Comparison of ENCODE assay signal across 8 cellular contexts in the genomic region with DNA sequence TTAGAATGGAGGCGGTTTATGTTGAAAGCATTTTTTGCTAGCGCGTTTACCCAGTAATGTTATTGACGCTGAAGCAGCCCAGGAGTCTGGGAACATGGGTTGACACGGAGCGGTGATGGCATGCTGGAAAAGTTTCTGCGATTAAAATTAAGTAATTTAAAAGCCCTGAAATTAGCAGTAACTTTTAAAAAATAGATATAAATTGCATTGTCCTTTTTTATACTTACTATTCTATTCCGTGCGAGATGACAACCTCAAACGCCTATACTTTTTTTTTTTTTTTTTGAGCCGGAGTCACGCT. TPM values are rescaled to one million over a fixed set of nuclear protein-coding genes. Genes with fewer than 3 reads are reported as not detected.
DNase-seq lines count a peak whose midpoint lies in the region; FAIRE-seq and TF ChIP-seq lines count a peak whose summit lies in the region.

No MANE protein-coding gene starts in this region.

- peaks cover 33% of the 10 kb centered on the region for H3K4me1 Mint-ChIP-seq in activated CD4-positive, alpha-beta T cell treated with anti-CD3 and anti-CD28 coated beads, Interleukin-2, amount 10 ng/mL, durations not matched to agents 7 days and 5 days
- peaks cover 5% of the 10 kb centered on the region for H3K4me1 Mint-ChIP-seq in astrocyte (ENCODE audit: low read depth, unreplicated experiment)

- H3K4me3 Mint-ChIP-seq in activated CD4-positive, alpha-beta T cell treated with anti-CD3 and anti-CD28 coated beads, Interleukin-2, amount 10 ng/mL, durations not matched to agents 7 days and 5 days, result peak overlapping the region; percentile 84
- peak overlapping the region; percentile 91 for H3K4me3 Mint-ChIP-seq in astrocyte (ENCODE audit: unreplicated experiment)

- H3K27ac Mint-ChIP-seq in activated CD4-positive, alpha-beta T cell treated with anti-CD3 and anti-CD28 coated beads, Interleukin-2, amount 10 ng/mL, durations not matched to agents 7 days and 5 days, result peak overlapping the region; percentile 93
- peak overlapping the region; percentile 77 for H3K27ac Mint-ChIP-seq in astrocyte (ENCODE audit: unreplicated experiment)

- POLR2A ChIA-PET in activated CD4-positive, alpha-beta T cell treated with anti-CD3 and anti-CD28 coated beads, Interleukin-2, amount 10 ng/mL, durations not matched to agents 7 days and 5 days (lab: Charles Lee), result interaction anchor here (0.7 kb wide), 1 partner anchor 155 kb away, joined by 4 read pairs; no protein-coding TSS in a partner anchor

- 4 to 5% methylated on average over 12 of the region's 12 CpGs for WGBS in lower leg skin, 2 donors
- WGBS in thymus, result 10% methylated on average over 12 of the region's 12 CpGs

- H3K4me3 ChIP-seq in astrocyte (ENCODE audit: insufficient read depth, low read depth, low read length) (peak overlapping the region; percentile 97), lower leg skin (ENCODE audit: low read depth, poor library complexity, severe bottlenecking) (peak overlapping the region; percentile 76), thymus (ENCODE audit: low read length) (peak overlapping the region; percentile 83)

- intact Hi-C loops in lower leg skin (cut with DNase I; ENCODE audit: low total_unique reads), result no loop called here

- peaks cover 35% of the 10 kb centered on the region for H3K79me2 ChIP-seq in astrocyte (ENCODE audit: insufficient read depth, low read length)

- H3K27ac ChIP-seq in astrocyte (ENCODE audit: low read depth, low read length) (peak overlapping the region; percentile 55), thymus (ENCODE audit: low read depth) (peak overlapping the region; percentile 93)

- no peak for TF ChIP-seq POLR2A in lower leg skin (IDR thresholded peaks at IDR 0.05)

- peak overlapping the region; percentile 89 for H3K4me2 ChIP-seq in astrocyte (ENCODE audit: low read length)

- H3K9me3 Mint-ChIP-seq in activated CD4-positive, alpha-beta T cell treated with anti-CD3 and anti-CD28 coated beads, Interleukin-2, amount 10 ng/mL, durations not matched to agents 7 days and 5 days, result peaks cover 32% of the 10 kb centered on the region
- H3K9me3 Mint-ChIP-seq in astrocyte (ENCODE audit: unreplicated experiment), result peaks cover 4% of the 10 kb centered on the region

- CTCF ChIA-PET in activated CD4-positive, alpha-beta T cell treated with anti-CD3 and anti-CD28 coated beads, Interleukin-2, amount 10 ng/mL, durations not matched to agents 7 days and 5 days (lab: Charles Lee), result interaction anchor here (0.7 kb wide), 1 partner anchor 701 kb away, joined by 3 read pairs; no protein-coding TSS in a partner anchor

- TF ChIP-seq CTCF in astrocyte (IDR thresholded peaks at IDR 0.05; ENCODE audit: insufficient read depth, low read depth, low read length) (no peak), lower leg skin (IDR thresholded peaks at IDR 0.05) (no peak)

- H3K27me3 ChIP-seq in astrocyte (ENCODE audit: insufficient read depth, low read length), result no peaks in the 10 kb centered on the region
- H3K27me3 ChIP-seq in thymus (ENCODE audit: control insufficient read depth, insufficient read depth), result no peaks in the 10 kb centered on the region

- H3K4me1 ChIP-seq in astrocyte (ENCODE audit: insufficient read depth, low read length) (no peaks in the 10 kb centered on the region), thymus (ENCODE audit: control insufficient read depth, insufficient read depth, low read length) (peaks cover 11% of the 10 kb centered on the region)

- no peak for FAIRE-seq in astrocyte (lab: Jason Lieb, UNC)

- H2AFZ ChIP-seq in astrocyte (ENCODE audit: low read depth, low read length), result peak overlapping the region; percentile 91

- H3K9ac ChIP-seq in astrocyte (ENCODE audit: low read length), result peak overlapping the region; percentile 78

- peaks cover 8% of the 10 kb centered on the region for H3K9me3 ChIP-seq in astrocyte (ENCODE audit: insufficient read depth, low read depth, low read length)
- no peaks in the 10 kb centered on the region for H3K9me3 ChIP-seq in thymus (ENCODE audit: control insufficient read depth)

- no peaks in the 10 kb centered on the region for H3K27me3 Mint-ChIP-seq in activated CD4-positive, alpha-beta T cell treated with anti-CD3 and anti-CD28 coated beads, Interleukin-2, amount 10 ng/mL, durations not matched to agents 7 days and 5 days
- H3K27me3 Mint-ChIP-seq in astrocyte (ENCODE audit: low read depth, unreplicated experiment), result no peaks in the 10 kb centered on the region

- H3K36me3 Mint-ChIP-seq in activated CD4-positive, alpha-beta T cell treated with anti-CD3 and anti-CD28 coated beads, Interleukin-2, amount 10 ng/mL, durations not matched to agents 7 days and 5 days (ENCODE audit: low read depth), result peaks cover 29% of the 10 kb centered on the region
- peaks cover 28% of the 10 kb centered on the region for H3K36me3 Mint-ChIP-seq in astrocyte (ENCODE audit: low read depth, unreplicated experiment)

- no peak for DNase-seq in activated CD4-positive, alpha-beta T cell treated with anti-CD3 and anti-CD28 coated beads, Interleukin-2, amount 10 ng/mL, durations not matched to agents 7 days and 5 days
- no peak for DNase-seq in activated CD4-positive, alpha-beta T cell treated with anti-CD3 and anti-CD28 coated beads for 48 hours
- DNase-seq in astrocyte (ENCODE audit: low read depth) (no peak), lower leg skin (ENCODE audit: low spot score in 2 of 2) (no peak), NCI-H748 treated with DMSO at 0.1 percent for 48 hours (lab: John Stamatoyannopoulos, UW) (no peak), NCI-H146 (lab: John Stamatoyannopoulos, UW) (no peak), OCI-M2 (lab: John Stamatoyannopoulos, UW; ENCODE audit: unreplicated experiment) (no peak)

- H3K36me3 ChIP-seq in astrocyte (ENCODE audit: insufficient read depth, low read length) (peaks cover 4% of the 10 kb centered on the region), thymus (ENCODE audit: control insufficient read depth, insufficient read depth) (no peaks in the 10 kb centered on the region)

- H4K20me1 ChIP-seq in astrocyte (ENCODE audit: insufficient read depth, low read length), result peaks cover 9% of the 10 kb centered on the region

RNA-seq across cellular contexts. Expression of a gene that starts 0.6 kb away (rescaled TPM):
- 10 to 100 TPM; 40.2 to 42.9 TPM for total RNA-seq in activated CD4-positive, alpha-beta T cell treated with anti-CD3 and anti-CD28 coated beads, Interleukin-2, amount 10 ng/mL, durations not matched to agents 7 days and 5 days
- 30.2 and 31.3 TPM in 2 replicates for total RNA-seq in astrocyte
- total RNA-seq in lower leg skin, result 10 to 100 TPM; 22.6 to 38.0 (median 27.4) TPM
- 33.1 TPM for polyA plus RNA-seq in thymus

RNA-seq across cellular contexts. Expression of a gene that starts 28.9 kb away (rescaled TPM):
- 1 to 10 TPM; 1.3 to 1.9 TPM for total RNA-seq in activated CD4-positive, alpha-beta T cell treated with anti-CD3 and anti-CD28 coated beads, Interleukin-2, amount 10 ng/mL, durations not matched to agents 7 days and 5 days
- total RNA-seq in astrocyte, result 8.7 TPM in 2 replicates
- 1 to 10 TPM; 1.1 to 7.4 (median 5.1) TPM for total RNA-seq in lower leg skin
- 9.1 TPM for polyA plus RNA-seq in thymus

RNA-seq across cellular contexts. Expression of a gene that starts 55.0 kb away (rescaled TPM):
- 10 to 100 TPM; 11.7 to 12.3 TPM for total RNA-seq in activated CD4-positive, alpha-beta T cell treated with anti-CD3 and anti-CD28 coated beads, Interleukin-2, amount 10 ng/mL, durations not matched to agents 7 days and 5 days
- total RNA-seq in astrocyte (10.1 and 10.6 TPM in 2 replicates), lower leg skin (1 to 10 TPM; 5.3 to 9.3 (median 7.3) TPM)
- 6.8 TPM for polyA plus RNA-seq in thymus

RNA-seq across cellular contexts. Expression of a gene that starts 59.3 kb away (rescaled TPM):
- total RNA-seq in activated CD4-positive, alpha-beta T cell treated with anti-CD3 and anti-CD28 coated beads, Interleukin-2, amount 10 ng/mL, durations not matched to agents 7 days and 5 days, result not detected
- total RNA-seq in astrocyte (0.17 TPM in 1 of 2 replicates, not detected in the other), lower leg skin (not detected)
- polyA plus RNA-seq in thymus, result 0.05 TPM
